In genomic region chr14:86780461-86780860, GRCh38 we compare ENCODE assay signal across 16 cellular contexts.
"Had no signal": no experiment of that assay in that cellular context is flagged by ENCODE, and none has a peak within 500 bp of the region (broad histone marks: within the 10 kb centered on the region; RNA-seq: fewer than 3 reads in every experiment).

No MANE protein-coding gene starts in this region.

- H3K27ac ChIP-seq: HL-60, RWPE1 had no signal

- DNase-seq: KBM-7, MG63, NCI-H1092, NCI-H1105 treated with DMSO at 0.1 percent for 48 hours, NCI-H1417 treated with DMSO at 0.1 percent for 48 hours, NCI-H146, NCI-H1694 treated with DMSO at 0.1 percent for 48 hours, NCI-H1930, NCI-H2081, NCI-H2107, NCI-H2227 treated with DMSO at 0.1 percent for 48 hours, NCI-H524, NCI-H774, SHP77 had no signal

- H3K27me3 ChIP-seq: MG63 had no signal

- H3K9me3 ChIP-seq: MG63 had no signal

- H3K36me3 ChIP-seq: MG63 had no signal

- H3K4me3 ChIP-seq: MG63 had no signal
